ENCODE assay signal across 17 cellular contexts in genomic region chr15:63111481-63111880, GRCh38.
"Had no signal": no experiment of that assay in that cellular context is flagged by ENCODE, and none has a peak within 500 bp of the region (broad histone marks: within the 10 kb centered on the region; RNA-seq: fewer than 3 reads in every experiment).

No MANE protein-coding gene starts in this region.

- H3K4me1 ChIP-seq: ascending aorta, breast epithelium, foreskin keratinocyte, neural progenitor cell had no signal

- H3K27ac ChIP-seq: ascending aorta, breast epithelium, foreskin keratinocyte, neural progenitor cell, pancreas, VCaP had no signal

- H3K36me3 ChIP-seq: ascending aorta, breast epithelium, neural progenitor cell, pancreas had no signal

- ATAC-seq: activated CD8-positive, alpha-beta memory T cell treated with anti-CD3 and anti-CD28 coated beads, Interleukin-2, amount 10 ng/mL, durations not matched to agents 7 days and 5 days; activated naive CD8-positive, alpha-beta T cell treated with anti-CD3 and anti-CD28 coated beads, Interleukin-2, amount 50 U/mL, for 24 hours; effector memory CD8-positive, alpha-beta T cell; foreskin keratinocyte; pancreas; stimulated activated memory B cell treated with anti-CD40 and anti-IgM and Interleukin-4, amounts not matched to agents 10 μg/mL and 1 μg/mL and 100 μg/mL, for 72 hours had no signal

- H3K27me3 ChIP-seq: ascending aorta, breast epithelium, foreskin keratinocyte, neural progenitor cell, pancreas had no signal

- H3K4me2 ChIP-seq: neural progenitor cell had no signal

- H3K9ac ChIP-seq: neural progenitor cell had no signal

- DNase-seq: activated CD4-positive, alpha-beta T cell treated with anti-CD3 and anti-CD28 coated beads for 1 hour; activated CD4-positive, alpha-beta T cell treated with anti-CD3 and anti-CD28 coated beads, Interleukin-2, amount 50 U/mL, for 4 hours; activated CD8-positive, alpha-beta memory T cell treated with anti-CD3 and anti-CD28 coated beads, Interleukin-2, amount 10 ng/mL, durations not matched to agents 7 days and 5 days; activated naive CD4-positive, alpha-beta T cell treated with anti-CD3 and anti-CD28 coated beads for 36 hours; activated naive CD8-positive, alpha-beta T cell treated with anti-CD3 and anti-CD28 coated beads, Interleukin-2, amount 50 U/mL, for 24 hours; activated T-cell treated with anti-CD3 and anti-CD28 coated beads, Interleukin-2, amount 50 U/mL, for 1 hour; dermis blood vessel endothelial cell; effector memory CD8-positive, alpha-beta T cell; foreskin keratinocyte; naive B cell; pancreas; T-helper 9 cell had no signal

- H3K9me3 ChIP-seq: ascending aorta, breast epithelium, pancreas had no signal

- H3K4me3 ChIP-seq: ascending aorta, breast epithelium, neural progenitor cell, pancreas had no signal
